ENCODE assay signal across 8 cellular contexts in genomic region chr2:231058761-231059550, GRCh38. TPM values are rescaled to one million over a fixed set of nuclear protein-coding genes. Genes with fewer than 3 reads are reported as not detected.
A peak's percentile ranks its signal among the peaks of the same experiment; 100 is the strongest.
DNase-seq lines count a peak whose midpoint lies in the region; ATAC-seq and TF ChIP-seq lines count a peak whose summit lies in the region.

No MANE protein-coding gene starts in this region.

- H3K4me1 Mint-ChIP-seq in effector memory CD8-positive, alpha-beta T cell (ENCODE audit: low read depth in 2 of 2) = peaks cover 26 to 34% of the 10 kb centered on the region in 2 donors
- H3K4me1 Mint-ChIP-seq in natural killer cell treated with Interleukin-12 subunit alpha and Interleukin-12 subunit beta and Interleukin-15 and Interleukin-18, amount 100 ng/mL, for 72 hours (ENCODE audit: low read depth in 2 of 2) = peaks cover 29 to 47% of the 10 kb centered on the region in 2 donors

- H3K9me3 Mint-ChIP-seq in effector memory CD8-positive, alpha-beta T cell = no peaks in the 10 kb centered on the region
- H3K9me3 Mint-ChIP-seq in natural killer cell treated with Interleukin-12 subunit alpha and Interleukin-12 subunit beta and Interleukin-15 and Interleukin-18, amount 100 ng/mL, for 72 hours = no peaks in the 10 kb centered on the region

- H3K27ac Mint-ChIP-seq in effector memory CD8-positive, alpha-beta T cell = peak overlapping the region in 1 of 2 donors; percentile 99
- peak overlapping the region; percentile 99 to 100 for H3K27ac Mint-ChIP-seq in natural killer cell treated with Interleukin-12 subunit alpha and Interleukin-12 subunit beta and Interleukin-15 and Interleukin-18, amount 100 ng/mL, for 72 hours

- POLR2A ChIA-PET in PC-9 (lab: Charles Lee; ENCODE audit: unreplicated experiment) = interaction anchor here (0.7 kb wide), 1 partner anchor 389 kb away, joined by 9 read pairs; no protein-coding TSS in a partner anchor

- peaks cover 73% of the 10 kb centered on the region for H3K79me2 ChIP-seq in DND-41 (ENCODE audit: insufficient read depth, low read length)
- H3K79me2 ChIP-seq in PC-9 (ENCODE audit: low read depth) = peaks cover 68% of the 10 kb centered on the region

- peaks cover 37% of the 10 kb centered on the region for H3K36me3 ChIP-seq in DND-41 (ENCODE audit: insufficient read depth, low read length)
- peaks cover 33% of the 10 kb centered on the region for H3K36me3 ChIP-seq in PC-9 (ENCODE audit: low read depth)
- H3K36me3 ChIP-seq in right atrium auricular region = peaks cover 16% of the 10 kb centered on the region

- TF ChIP-seq CTCF in DND-41 (IDR thresholded peaks at IDR 0.05; ENCODE audit: borderline replicate concordance, extremely low read depth, low read length, poor library complexity, severe bottlenecking) = no peak
- TF ChIP-seq CTCF in PC-9 (conservative IDR thresholded peaks at IDR 0.05) = no peak
- TF ChIP-seq CTCF in right atrium auricular region (IDR thresholded peaks at IDR 0.05) = no peak

- H3F3A ChIP-seq in PC-9 (ENCODE audit: insufficient read depth, low read depth) = peaks cover 5% of the 10 kb centered on the region; the same call in 1 of the 2 replicates

- no peaks in the 10 kb centered on the region for H3K27me3 ChIP-seq in DND-41 (ENCODE audit: insufficient read depth, low read length, poor library complexity)
- H3K27me3 ChIP-seq in PC-9 (ENCODE audit: insufficient read depth, low read depth) = no peaks in the 10 kb centered on the region
- H3K27me3 ChIP-seq in right atrium auricular region = no peaks in the 10 kb centered on the region

- H4K20me1 ChIP-seq in DND-41 (ENCODE audit: insufficient read depth, low read length) (peaks cover 50% of the 10 kb centered on the region; the same call in 1 of the 2 replicates), PC-9 (ENCODE audit: insufficient read depth) (peaks cover 36% of the 10 kb centered on the region)

- H2AFZ ChIP-seq in DND-41 (ENCODE audit: low read depth, low read length) (no peak overlapping the region), PC-9 (no peak overlapping the region)

- CTCF ChIA-PET in PC-9 (lab: Charles Lee) = interaction anchor here (0.6 kb wide), 2 partner anchors 10 to 103 kb away, joined by 4 to 5 read pairs; no protein-coding TSS in a partner anchor

- intact Hi-C loops in PC-9 (cut with micrococcal nuclease; ENCODE audit: unreplicated experiment) = loop anchor here (5.0 kb wide), 1 partner anchor 237 kb away; no protein-coding TSS in a partner anchor

- H3K4me3 ChIP-seq in DND-41 (ENCODE audit: low read depth in 1 of 2, low read length in 2 of 2) = peak overlapping the region in 1 of 2 experiments; percentile 74; a peak in 2 of 4 replicates
- peak overlapping the region; percentile 95; the same call in 1 of the 2 replicates for H3K4me3 ChIP-seq in PC-9
- no peak overlapping the region for H3K4me3 ChIP-seq in right atrium auricular region

- peaks cover 33% of the 10 kb centered on the region for H3K4me1 ChIP-seq in DND-41 (ENCODE audit: insufficient read depth, low read length)
- H3K4me1 ChIP-seq in PC-9 (replicated peaks; ENCODE audit: insufficient read depth) = peaks cover 24% of the 10 kb centered on the region
- H3K4me1 ChIP-seq in right atrium auricular region = peaks cover 0 to 24% of the 10 kb centered on the region in 2 donors

- BruUV-seq in PC-9 (replicated peaks; lab: Mats Ljungman, UMichigan) = no TSS peak

- peaks cover 32% of the 10 kb centered on the region for H3K36me3 Mint-ChIP-seq in effector memory CD8-positive, alpha-beta T cell (ENCODE audit: insufficient read depth)
- H3K36me3 Mint-ChIP-seq in natural killer cell treated with Interleukin-12 subunit alpha and Interleukin-12 subunit beta and Interleukin-15 and Interleukin-18, amount 100 ng/mL, for 72 hours = peaks cover 11% of the 10 kb centered on the region

- peak overlapping the region; percentile 90 to 94 for H3K4me3 Mint-ChIP-seq in effector memory CD8-positive, alpha-beta T cell
- peak overlapping the region; percentile 85 for H3K4me3 Mint-ChIP-seq in natural killer cell treated with Interleukin-12 subunit alpha and Interleukin-12 subunit beta and Interleukin-15 and Interleukin-18, amount 100 ng/mL, for 72 hours

- H3K27ac ChIP-seq in DND-41 (ENCODE audit: low read length) (no peak overlapping the region), PC-9 (no peak overlapping the region), right atrium auricular region (no peak overlapping the region)

- ATAC-seq in DND-41 (ENCODE audit: insufficient read depth, low read depth) (no peak), HG03521 (IDR thresholded peaks at IDR 0.05; ENCODE audit: unreplicated experiment) (no peak), GM21825 (IDR thresholded peaks at IDR 0.05; ENCODE audit: unreplicated experiment) (no peak)
- no peak for ATAC-seq in effector memory CD8-positive, alpha-beta T cell (replicated peaks)
- no peak for ATAC-seq in natural killer cell treated with Interleukin-12 subunit alpha and Interleukin-12 subunit beta and Interleukin-15 and Interleukin-18, amount 100 ng/mL, for 72 hours

- DNase-seq in DND-41 = no peak
- no peak for DNase-seq in PC-9
- DNase-seq in effector memory CD8-positive, alpha-beta T cell = no peak
- DNase-seq in natural killer cell treated with Interleukin-12 subunit alpha and Interleukin-12 subunit beta and Interleukin-15 and Interleukin-18, amount 100 ng/mL, for 72 hours (ENCODE audit: low spot score) = no peak
- DNase-seq in putamen (ENCODE audit: low spot score) = no peak
- no peak for DNase-seq in right atrium auricular region (ENCODE audit: low spot score)

- peak overlapping the region; percentile 78 for H3K9ac ChIP-seq in DND-41 (ENCODE audit: low read depth, low read length)

- peak overlapping the region; percentile 82 for H3K4me2 ChIP-seq in DND-41 (ENCODE audit: insufficient read depth, low read length)
- H3K4me2 ChIP-seq in PC-9 = peak overlapping the region; percentile 73

- peaks cover 5 to 6% of the 10 kb centered on the region in 2 donors for H3K27me3 Mint-ChIP-seq in effector memory CD8-positive, alpha-beta T cell
- H3K27me3 Mint-ChIP-seq in natural killer cell treated with Interleukin-12 subunit alpha and Interleukin-12 subunit beta and Interleukin-15 and Interleukin-18, amount 100 ng/mL, for 72 hours = peaks cover 5% of the 10 kb centered on the region in 2 donors

- H3K9me3 ChIP-seq in DND-41 (ENCODE audit: insufficient read depth, low read length, severe bottlenecking) (no peaks in the 10 kb centered on the region), PC-9 (ENCODE audit: insufficient read depth, low read depth) (no peaks in the 10 kb centered on the region), right atrium auricular region (no peaks in the 10 kb centered on the region)

- H3K9me2 ChIP-seq in PC-9 (ENCODE audit: insufficient read depth) = no peaks in the 10 kb centered on the region

RNA-seq across cellular contexts. Expression of gene PSMD1, which starts 2.3 kb away (rescaled TPM):
- total RNA-seq in PC-9 (2021) (80.6 and 119 TPM in 2 replicates), right atrium auricular region (10 to 100 TPM; 53.1 to 75.4 TPM)
- total RNA-seq in natural killer cell treated with Interleukin-12 subunit alpha and Interleukin-12 subunit beta and Interleukin-15 and Interleukin-18, amount 100 ng/mL, for 72 hours = 100 to 1,000 TPM; 151 to 153 TPM

RNA-seq across cellular contexts. Expression of gene C2orf72, which starts 21.6 kb away (rescaled TPM):
- total RNA-seq in PC-9 (2021) = 0.13 TPM in 1 of 2 replicates, not detected in the other
- 1 to 10 TPM in 1 of 2 donors, under 1 TPM in 1; 0.36 to 2.2 TPM for total RNA-seq in natural killer cell treated with Interleukin-12 subunit alpha and Interleukin-12 subunit beta and Interleukin-15 and Interleukin-18, amount 100 ng/mL, for 72 hours
- total RNA-seq in right atrium auricular region = under 1 TPM in 1 of 2 donors, not detected in 1; 0.08 TPM
